ENCODE assay signal across 8 cellular contexts in the genomic region with DNA sequence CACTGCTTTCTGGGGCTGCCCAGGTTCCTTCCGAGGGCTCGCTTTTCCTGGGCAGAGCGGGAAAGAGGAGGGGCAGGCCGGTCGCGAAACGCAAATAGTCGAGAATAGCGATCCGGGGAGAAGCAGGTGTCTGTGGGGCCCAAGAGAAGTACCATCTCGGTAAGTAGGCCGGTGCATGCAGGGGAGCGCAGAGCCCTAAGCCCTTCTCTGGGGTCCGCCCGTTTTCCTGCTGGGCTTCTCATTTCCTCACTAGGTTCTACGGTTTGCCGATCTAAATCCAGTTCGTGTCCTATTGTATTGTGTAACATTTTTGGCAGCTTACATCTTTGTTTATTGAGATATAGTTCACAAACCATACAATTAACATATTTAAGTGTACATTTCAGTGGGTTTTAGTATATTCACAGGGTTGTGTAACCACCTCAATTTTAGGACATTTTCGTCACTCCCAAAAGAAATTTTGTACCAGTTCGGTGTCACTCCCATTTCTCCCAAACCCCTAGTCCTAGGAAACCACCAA. TPM values are rescaled to one million over a fixed set of nuclear protein-coding genes. Genes with fewer than 3 reads are reported as not detected.
A peak's percentile ranks its signal among the peaks of the same experiment; 100 is the strongest.
DNase-seq lines count a peak whose midpoint lies in the region; ATAC-seq and TF ChIP-seq lines count a peak whose summit lies in the region.

No MANE protein-coding gene starts in this region.

- TF ChIP-seq CTCF in fibroblast of the aortic adventitia (IDR thresholded peaks at IDR 0.05; ENCODE audit: insufficient read depth, low read length), result no peak

- peak overlapping the region; percentile 66 for H3K23ac ChIP-seq in neuronal stem cell (ENCODE audit: low read depth, low read length, poor library complexity)

- no peak overlapping the region for H2BK12ac ChIP-seq in neuronal stem cell (ENCODE audit: low read length)

- no peak overlapping the region for H3K4ac ChIP-seq in neuronal stem cell (ENCODE audit: low read length)

- peak overlapping the region; percentile 68 for H2BK120ac ChIP-seq in neuronal stem cell (ENCODE audit: low read depth, low read length)

- H3K4me2 ChIP-seq in neuronal stem cell (ENCODE audit: insufficient read depth, low read length, poor library complexity, severe bottlenecking), result peak overlapping the region; percentile 95

- H3K14ac ChIP-seq in neuronal stem cell (ENCODE audit: low read length), result peak overlapping the region; percentile 3

- H3K27ac ChIP-seq in HUES48 (ENCODE audit: low read depth, low read length) (peak overlapping the region; percentile 97), neuronal stem cell (replicated peaks; ENCODE audit: low read length) (no peak overlapping the region)

- peak overlapping the region; percentile 81 for H3K4me3 ChIP-seq in HUES48 (ENCODE audit: low read depth, low read length)
- peak overlapping the region; percentile 96 for H3K4me3 ChIP-seq in fibroblast of the aortic adventitia (ENCODE audit: low read depth, low read length)
- H3K4me3 ChIP-seq in neuronal stem cell (ENCODE audit: low read length in 2 of 2), result peak overlapping the region; percentile 56 to 80

- H3K4me1 ChIP-seq in HUES48 (ENCODE audit: control insufficient read depth, insufficient read depth, low read length) (peaks cover 18% of the 10 kb centered on the region), neuronal stem cell (ENCODE audit: control insufficient read depth in 2 of 2, insufficient read depth in 1 of 2, low read depth in 1 of 2, low read length in 2 of 2) (peaks cover 2 to 4% of the 10 kb centered on the region in 2 donors)

- H3K36me3 ChIP-seq in HUES48 (ENCODE audit: control insufficient read depth, insufficient read depth, low read length), result peaks cover 6% of the 10 kb centered on the region; the same call in 1 of the 2 replicates
- peaks cover 0 to 14% of the 10 kb centered on the region in 2 donors for H3K36me3 ChIP-seq in neuronal stem cell (replicated peaks in 1 of 2; ENCODE audit: control insufficient read depth in 2 of 2, insufficient read depth in 2 of 2, low read length in 2 of 2)

- H3K9me3 ChIP-seq in HUES48 (ENCODE audit: control insufficient read depth, insufficient read depth, low read length) (no peaks in the 10 kb centered on the region), neuronal stem cell (replicated peaks in 1 of 2; ENCODE audit: control insufficient read depth in 2 of 2, insufficient read depth in 1 of 2, low read depth in 1 of 2, low read length in 2 of 2) (no peaks in the 10 kb centered on the region)

- no peak for ATAC-seq in HG02973 (IDR thresholded peaks at IDR 0.05; ENCODE audit: unreplicated experiment)

- peak overlapping the region; percentile 10 for H2BK5ac ChIP-seq in neuronal stem cell (ENCODE audit: low read length)

- H3K18ac ChIP-seq in neuronal stem cell (ENCODE audit: low read length), result peak overlapping the region; percentile 55

- H4K8ac ChIP-seq in neuronal stem cell (ENCODE audit: low read depth, low read length), result no peak overlapping the region

- no peaks in the 10 kb centered on the region for H3K79me1 ChIP-seq in neuronal stem cell (ENCODE audit: low read depth, low read length)

- no peak overlapping the region for H2AK5ac ChIP-seq in neuronal stem cell (ENCODE audit: low read depth, low read length)

- H2BK15ac ChIP-seq in neuronal stem cell (ENCODE audit: low read length), result no peak overlapping the region

- DNase-seq in G401 (ENCODE audit: low spot score), result peak; percentile 34
- peak; percentile 57 for DNase-seq in activated CD4-positive, alpha-beta T cell treated with anti-CD3 and anti-CD28 coated beads for 48 hours
- DNase-seq in fibroblast of the aortic adventitia (ENCODE audit: low read depth), result peak; percentile 44
- no peak for DNase-seq in neuronal stem cell (ENCODE audit: low spot score)
- DNase-seq in dedifferentiated amniotic fluid mesenchymal stem cell (ENCODE audit: extremely low spot score), result no peak
- DNase-seq in activated CD4-positive, CD25-positive, alpha-beta regulatory T cell treated with anti-CD3 and anti-CD28 coated beads, Interleukin-2, amount 50 U/mL, for 72 hours, result no peak

- peak overlapping the region; percentile 83 for H2AFZ ChIP-seq in neuronal stem cell (ENCODE audit: low read length)

- WGBS in neuronal stem cell (ENCODE audit: extremely low coverage in 2 of 2, insufficient read length in 2 of 2, insufficient replicate concordance in 1 of 2), 2 donors, result no CpG with 5 or more reads among the region's 20 CpGs

- H4K91ac ChIP-seq in neuronal stem cell (ENCODE audit: low read depth, low read length, poor library complexity), result no peak overlapping the region

- in situ Hi-C loops in G401 (cut with HindIII; ENCODE audit: low sequenced_read_pairs), result no loop called here

- H3K9ac ChIP-seq in HUES48 (ENCODE audit: low read depth, low read length), result peak overlapping the region; percentile 46
- peak overlapping the region; percentile 85 for H3K9ac ChIP-seq in neuronal stem cell (ENCODE audit: low read depth, low read length, poor library complexity)

- H3K27me3 ChIP-seq in HUES48 (ENCODE audit: control insufficient read depth, insufficient read depth, low read length) (no peaks in the 10 kb centered on the region), neuronal stem cell (ENCODE audit: control insufficient read depth in 3 of 3, insufficient read depth in 3 of 3, low read depth in 1 of 3, low read length in 3 of 3) (peaks cover 0 to 7% (median 2%) of the 10 kb centered on the region in 3 experiments)

RNA-seq across cellular contexts. Expression of a gene that starts 6.9 kb away (rescaled TPM):
- 9.2 and 10.6 TPM in 2 replicates for total RNA-seq in G401 (2014; rRNA removed; shearing (Covaris generic))
- total RNA-seq in fibroblast of the aortic adventitia (ENCODE audit: low replicate concordance), result 9.5 and 17.9 TPM in 2 replicates
- 0.70 TPM for polyA plus RNA-seq in neuronal stem cell (2013, experiment 1 of 2)
- polyA plus RNA-seq in neuronal stem cell (2013, experiment 2 of 2), result 0.46 TPM

RNA-seq across cellular contexts. Expression of a gene that starts 18.1 kb away (rescaled TPM):
- total RNA-seq in G401 (2014; rRNA removed; shearing (Covaris generic)), result 977 and 997 TPM in 2 replicates
- total RNA-seq in fibroblast of the aortic adventitia (ENCODE audit: low replicate concordance), result 2,390 and 3,757 TPM in 2 replicates
- 81.4 TPM for polyA plus RNA-seq in neuronal stem cell (2013, experiment 1 of 2)
- polyA plus RNA-seq in neuronal stem cell (2013, experiment 2 of 2), result 82.3 TPM

RNA-seq across cellular contexts. Expression of a gene that starts 18.3 kb away (rescaled TPM):
- total RNA-seq in G401 (2014; rRNA removed; shearing (Covaris generic)), result not detected in 2 replicates
- total RNA-seq in fibroblast of the aortic adventitia (ENCODE audit: low replicate concordance), result 0.72 and 0.82 TPM in 2 replicates
- 0.49 TPM for polyA plus RNA-seq in neuronal stem cell (2013, experiment 1 of 2)
- polyA plus RNA-seq in neuronal stem cell (2013, experiment 2 of 2), result 0.53 TPM

Comparison
In these comparisons a context has a peak if more than half of its experiments do, and no peak if none do; other contexts are left out.
1. DNase-seq: peak in G401 (single experiment), activated CD4-positive, alpha-beta T cell treated with anti-CD3 and anti-CD28 coated beads for 48 hours (single experiment) and fibroblast of the aortic adventitia (single experiment); none in neuronal stem cell (single experiment), dedifferentiated amniotic fluid mesenchymal stem cell (single experiment) and activated CD4-positive, CD25-positive, alpha-beta regulatory T cell treated with anti-CD3 and anti-CD28 coated beads, Interleukin-2, amount 50 U/mL, for 72 hours (single experiment).
2. Peak in every context shown above with its lines, with median percentiles within 50 percentile points of each other: H3K4me3 ChIP-seq.